Comparison of ENCODE assay signal across 1 cellular context in the genomic region with DNA sequence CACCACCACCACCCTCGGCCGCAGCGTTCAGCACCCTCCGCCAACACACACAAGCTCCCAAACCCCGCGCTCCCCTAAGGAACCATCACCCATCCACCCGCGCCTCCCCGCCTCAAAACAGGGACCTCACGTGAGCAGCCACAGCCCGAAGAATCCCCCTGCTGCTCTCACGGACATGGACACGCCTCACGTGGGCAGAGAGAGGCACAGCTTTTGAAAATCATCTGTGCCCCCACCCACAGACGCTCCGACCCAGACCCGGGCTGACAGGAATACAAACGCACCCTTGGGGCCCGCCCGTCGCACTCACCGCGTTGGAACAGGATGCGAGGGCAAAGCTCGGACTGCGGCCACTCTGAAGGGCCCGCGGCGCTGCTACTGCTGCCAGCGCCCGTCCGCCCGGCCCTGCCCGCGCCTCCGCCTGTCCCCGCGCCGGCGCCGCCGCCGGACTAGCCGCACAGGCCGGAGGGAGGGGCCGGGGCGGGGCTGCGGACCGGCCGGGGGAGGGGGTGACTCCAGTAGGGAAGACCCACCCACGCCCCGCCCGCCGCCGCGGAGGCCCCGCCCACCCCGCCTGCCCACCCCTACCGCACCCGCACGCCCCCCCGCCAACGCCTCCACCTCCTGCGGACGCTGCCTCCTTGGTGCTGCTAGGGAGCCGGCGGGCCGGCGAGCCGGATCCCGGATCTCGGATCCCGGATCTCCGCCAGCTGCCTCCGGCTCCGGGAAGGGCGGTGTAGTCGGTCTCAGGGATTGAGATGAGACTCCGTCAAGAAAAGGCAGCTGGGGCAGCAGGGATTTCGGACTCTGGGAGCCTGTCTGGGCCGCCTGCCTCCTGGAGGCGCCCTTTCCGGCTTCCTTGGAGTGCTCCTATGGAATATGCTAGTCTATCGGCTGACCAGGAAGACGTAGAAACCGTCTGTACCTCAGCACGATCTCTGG.
TF ChIP-seq lines count a peak whose summit lies in the region.

A gene (minus strand): TSS at position 461 of the 942 bp plus-strand sequence. CDS start 8,246 bp downstream, outside the sequence.

TF ChIP-seq in K562, 482 proteins besides CTCF, POLR2A, EP300 and RAD21 (continued from another document and continues in another):
- TF ChIP-seq, protein P1, sequence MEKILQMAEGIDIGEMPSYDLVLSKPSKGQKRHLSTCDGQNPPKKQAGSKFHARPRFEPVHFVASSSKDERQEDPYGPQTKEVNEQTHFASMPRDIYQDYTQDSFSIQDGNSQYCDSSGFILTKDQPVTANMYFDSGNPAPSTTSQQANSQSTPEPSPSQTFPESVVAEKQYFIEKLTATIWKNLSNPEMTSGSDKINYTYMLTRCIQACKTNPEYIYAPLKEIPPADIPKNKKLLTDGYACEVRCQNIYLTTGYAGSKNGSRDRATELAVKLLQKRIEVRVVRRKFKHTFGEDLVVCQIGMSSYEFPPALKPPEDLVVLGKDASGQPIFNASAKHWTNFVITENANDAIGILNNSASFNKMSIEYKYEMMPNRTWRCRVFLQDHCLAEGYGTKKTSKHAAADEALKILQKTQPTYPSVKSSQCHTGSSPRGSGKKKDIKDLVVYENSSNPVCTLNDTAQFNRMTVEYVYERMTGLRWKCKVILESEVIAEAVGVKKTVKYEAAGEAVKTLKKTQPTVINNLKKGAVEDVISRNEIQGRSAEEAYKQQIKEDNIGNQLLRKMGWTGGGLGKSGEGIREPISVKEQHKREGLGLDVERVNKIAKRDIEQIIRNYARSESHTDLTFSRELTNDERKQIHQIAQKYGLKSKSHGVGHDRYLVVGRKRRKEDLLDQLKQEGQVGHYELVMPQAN (IDR thresholded peaks at IDR 0.05; ENCODE audit: borderline replicate concordance) = peak; percentile 36; the same call in 1 of the 2 replicates
- TF ChIP-seq, protein P2, sequence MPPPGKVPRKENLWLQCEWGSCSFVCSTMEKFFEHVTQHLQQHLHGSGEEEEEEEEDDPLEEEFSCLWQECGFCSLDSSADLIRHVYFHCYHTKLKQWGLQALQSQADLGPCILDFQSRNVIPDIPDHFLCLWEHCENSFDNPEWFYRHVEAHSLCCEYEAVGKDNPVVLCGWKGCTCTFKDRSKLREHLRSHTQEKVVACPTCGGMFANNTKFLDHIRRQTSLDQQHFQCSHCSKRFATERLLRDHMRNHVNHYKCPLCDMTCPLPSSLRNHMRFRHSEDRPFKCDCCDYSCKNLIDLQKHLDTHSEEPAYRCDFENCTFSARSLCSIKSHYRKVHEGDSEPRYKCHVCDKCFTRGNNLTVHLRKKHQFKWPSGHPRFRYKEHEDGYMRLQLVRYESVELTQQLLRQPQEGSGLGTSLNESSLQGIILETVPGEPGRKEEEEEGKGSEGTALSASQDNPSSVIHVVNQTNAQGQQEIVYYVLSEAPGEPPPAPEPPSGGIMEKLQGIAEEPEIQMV (tag; conservative IDR thresholded peaks at IDR 0.05; ENCODE audit: low read depth) = peak; percentile 77
- TF ChIP-seq, protein P3, sequence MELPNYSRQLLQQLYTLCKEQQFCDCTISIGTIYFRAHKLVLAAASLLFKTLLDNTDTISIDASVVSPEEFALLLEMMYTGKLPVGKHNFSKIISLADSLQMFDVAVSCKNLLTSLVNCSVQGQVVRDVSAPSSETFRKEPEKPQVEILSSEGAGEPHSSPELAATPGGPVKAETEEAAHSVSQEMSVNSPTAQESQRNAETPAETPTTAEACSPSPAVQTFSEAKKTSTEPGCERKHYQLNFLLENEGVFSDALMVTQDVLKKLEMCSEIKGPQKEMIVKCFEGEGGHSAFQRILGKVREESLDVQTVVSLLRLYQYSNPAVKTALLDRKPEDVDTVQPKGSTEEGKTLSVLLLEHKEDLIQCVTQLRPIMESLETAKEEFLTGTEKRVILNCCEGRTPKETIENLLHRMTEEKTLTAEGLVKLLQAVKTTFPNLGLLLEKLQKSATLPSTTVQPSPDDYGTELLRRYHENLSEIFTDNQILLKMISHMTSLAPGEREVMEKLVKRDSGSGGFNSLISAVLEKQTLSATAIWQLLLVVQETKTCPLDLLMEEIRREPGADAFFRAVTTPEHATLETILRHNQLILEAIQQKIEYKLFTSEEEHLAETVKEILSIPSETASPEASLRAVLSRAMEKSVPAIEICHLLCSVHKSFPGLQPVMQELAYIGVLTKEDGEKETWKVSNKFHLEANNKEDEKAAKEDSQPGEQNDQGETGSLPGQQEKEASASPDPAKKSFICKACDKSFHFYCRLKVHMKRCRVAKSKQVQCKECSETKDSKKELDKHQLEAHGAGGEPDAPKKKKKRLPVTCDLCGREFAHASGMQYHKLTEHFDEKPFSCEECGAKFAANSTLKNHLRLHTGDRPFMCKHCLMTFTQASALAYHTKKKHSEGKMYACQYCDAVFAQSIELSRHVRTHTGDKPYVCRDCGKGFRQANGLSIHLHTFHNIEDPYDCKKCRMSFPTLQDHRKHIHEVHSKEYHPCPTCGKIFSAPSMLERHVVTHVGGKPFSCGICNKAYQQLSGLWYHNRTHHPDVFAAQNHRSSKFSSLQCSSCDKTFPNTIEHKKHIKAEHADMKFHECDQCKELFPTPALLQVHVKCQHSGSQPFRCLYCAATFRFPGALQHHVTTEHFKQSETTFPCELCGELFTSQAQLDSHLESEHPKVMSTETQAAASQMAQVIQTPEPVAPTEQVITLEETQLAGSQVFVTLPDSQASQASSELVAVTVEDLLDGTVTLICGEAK (IDR thresholded peaks at IDR 0.05) = peak; percentile 51
- TF ChIP-seq, protein P3 (CRISPR knock-in tag; IDR thresholded peaks at IDR 0.05) = no peak
- TF ChIP-seq, protein P4, sequence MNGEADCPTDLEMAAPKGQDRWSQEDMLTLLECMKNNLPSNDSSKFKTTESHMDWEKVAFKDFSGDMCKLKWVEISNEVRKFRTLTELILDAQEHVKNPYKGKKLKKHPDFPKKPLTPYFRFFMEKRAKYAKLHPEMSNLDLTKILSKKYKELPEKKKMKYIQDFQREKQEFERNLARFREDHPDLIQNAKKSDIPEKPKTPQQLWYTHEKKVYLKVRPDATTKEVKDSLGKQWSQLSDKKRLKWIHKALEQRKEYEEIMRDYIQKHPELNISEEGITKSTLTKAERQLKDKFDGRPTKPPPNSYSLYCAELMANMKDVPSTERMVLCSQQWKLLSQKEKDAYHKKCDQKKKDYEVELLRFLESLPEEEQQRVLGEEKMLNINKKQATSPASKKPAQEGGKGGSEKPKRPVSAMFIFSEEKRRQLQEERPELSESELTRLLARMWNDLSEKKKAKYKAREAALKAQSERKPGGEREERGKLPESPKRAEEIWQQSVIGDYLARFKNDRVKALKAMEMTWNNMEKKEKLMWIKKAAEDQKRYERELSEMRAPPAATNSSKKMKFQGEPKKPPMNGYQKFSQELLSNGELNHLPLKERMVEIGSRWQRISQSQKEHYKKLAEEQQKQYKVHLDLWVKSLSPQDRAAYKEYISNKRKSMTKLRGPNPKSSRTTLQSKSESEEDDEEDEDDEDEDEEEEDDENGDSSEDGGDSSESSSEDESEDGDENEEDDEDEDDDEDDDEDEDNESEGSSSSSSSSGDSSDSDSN (IDR thresholded peaks at IDR 0.05; ENCODE audit: borderline replicate concordance in 1 of 2, low read depth in 2 of 2, low read length in 2 of 2) = peak; percentile 69 to 78; a peak in 3 of 4 replicates
- TF ChIP-seq GATAD2B (IDR thresholded peaks at IDR 0.05; ENCODE audit: borderline replicate concordance) (peak; percentile 53; the same call in 1 of the 2 replicates), MTF1 (CRISPR knock-in tag; IDR thresholded peaks at IDR 0.05; ENCODE audit: borderline replicate concordance) (no peak), SMAD4 (CRISPR knock-in tag; conservative IDR thresholded peaks at IDR 0.05) (peak; percentile 27; the same call in 1 of the 2 replicates), ETV1 (tag; conservative IDR thresholded peaks at IDR 0.05; ENCODE audit: low read depth) (peak; percentile 49; the same call in 1 of the 2 replicates), SAFB2 (IDR thresholded peaks at IDR 0.05; ENCODE audit: borderline replicate concordance, low read depth, low read length, severe bottlenecking) (no peak), RHOXF2B (CRISPR knock-in tag; conservative IDR thresholded peaks at IDR 0.05) (0 out of 2 replicates have a peak, but pooled peaks have one; percentile 24), MAZ (CRISPR knock-in tag; conservative IDR thresholded peaks at IDR 0.05 in 1 of 2, IDR thresholded peaks at IDR 0.05 in 1 of 2) (peak in 1 of 2 experiments; percentile 59; a peak in 1 of 4 replicates), SMARCA5 (IDR thresholded peaks at IDR 0.05) (no peak), ZFPM2 (CRISPR knock-in tag; IDR thresholded peaks at IDR 0.05) (no peak), BHLHE40 (IDR thresholded peaks at IDR 0.05; ENCODE audit: low read length) (peak; percentile 64), RBFOX2 (IDR thresholded peaks at IDR 0.05; ENCODE audit: low read depth, low read length) (peak; percentile 72), ZNF644 (tag; IDR thresholded peaks at IDR 0.05; ENCODE audit: low read depth) (no peak), ZNF184 (CRISPR knock-in tag; IDR thresholded peaks at IDR 0.05) (no peak), HNRNPLL (IDR thresholded peaks at IDR 0.05; ENCODE audit: low read depth, low read length, poor library complexity, severe bottlenecking) (peak; percentile 46), ETV5 (CRISPR knock-in tag; IDR thresholded peaks at IDR 0.05; ENCODE audit: low read depth) (peak; percentile 37; the same call in 1 of the 2 replicates), PURB (CRISPR knock-in tag; IDR thresholded peaks at IDR 0.05; ENCODE audit: low read depth) (no peak), RBBP5 (IDR thresholded peaks at IDR 0.05; ENCODE audit: borderline replicate concordance, insufficient read depth, low read length, poor library complexity, severe bottlenecking) (peak; percentile 31)
- TF ChIP-seq, protein P5, sequence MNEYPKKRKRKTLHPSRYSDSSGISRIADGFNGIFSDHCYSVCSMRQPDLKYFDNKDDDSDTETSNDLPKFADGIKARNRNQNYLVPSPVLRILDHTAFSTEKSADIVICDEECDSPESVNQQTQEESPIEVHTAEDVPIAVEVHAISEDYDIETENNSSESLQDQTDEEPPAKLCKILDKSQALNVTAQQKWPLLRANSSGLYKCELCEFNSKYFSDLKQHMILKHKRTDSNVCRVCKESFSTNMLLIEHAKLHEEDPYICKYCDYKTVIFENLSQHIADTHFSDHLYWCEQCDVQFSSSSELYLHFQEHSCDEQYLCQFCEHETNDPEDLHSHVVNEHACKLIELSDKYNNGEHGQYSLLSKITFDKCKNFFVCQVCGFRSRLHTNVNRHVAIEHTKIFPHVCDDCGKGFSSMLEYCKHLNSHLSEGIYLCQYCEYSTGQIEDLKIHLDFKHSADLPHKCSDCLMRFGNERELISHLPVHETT (CRISPR knock-in tag; conservative IDR thresholded peaks at IDR 0.05 in 1 of 2, IDR thresholded peaks at IDR 0.05 in 1 of 2) = 0 out of 4 replicates have a peak, but pooled peaks of 1 of the 2 experiments have one; percentile 58
- TF ChIP-seq, protein P6, sequence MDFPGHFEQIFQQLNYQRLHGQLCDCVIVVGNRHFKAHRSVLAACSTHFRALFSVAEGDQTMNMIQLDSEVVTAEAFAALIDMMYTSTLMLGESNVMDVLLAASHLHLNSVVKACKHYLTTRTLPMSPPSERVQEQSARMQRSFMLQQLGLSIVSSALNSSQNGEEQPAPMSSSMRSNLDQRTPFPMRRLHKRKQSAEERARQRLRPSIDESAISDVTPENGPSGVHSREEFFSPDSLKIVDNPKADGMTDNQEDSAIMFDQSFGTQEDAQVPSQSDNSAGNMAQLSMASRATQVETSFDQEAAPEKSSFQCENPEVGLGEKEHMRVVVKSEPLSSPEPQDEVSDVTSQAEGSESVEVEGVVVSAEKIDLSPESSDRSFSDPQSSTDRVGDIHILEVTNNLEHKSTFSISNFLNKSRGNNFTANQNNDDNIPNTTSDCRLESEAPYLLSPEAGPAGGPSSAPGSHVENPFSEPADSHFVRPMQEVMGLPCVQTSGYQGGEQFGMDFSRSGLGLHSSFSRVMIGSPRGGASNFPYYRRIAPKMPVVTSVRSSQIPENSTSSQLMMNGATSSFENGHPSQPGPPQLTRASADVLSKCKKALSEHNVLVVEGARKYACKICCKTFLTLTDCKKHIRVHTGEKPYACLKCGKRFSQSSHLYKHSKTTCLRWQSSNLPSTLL (IDR thresholded peaks at IDR 0.05) = peak; percentile 38; the same call in 1 of the 2 replicates
- TF ChIP-seq, protein P7, sequence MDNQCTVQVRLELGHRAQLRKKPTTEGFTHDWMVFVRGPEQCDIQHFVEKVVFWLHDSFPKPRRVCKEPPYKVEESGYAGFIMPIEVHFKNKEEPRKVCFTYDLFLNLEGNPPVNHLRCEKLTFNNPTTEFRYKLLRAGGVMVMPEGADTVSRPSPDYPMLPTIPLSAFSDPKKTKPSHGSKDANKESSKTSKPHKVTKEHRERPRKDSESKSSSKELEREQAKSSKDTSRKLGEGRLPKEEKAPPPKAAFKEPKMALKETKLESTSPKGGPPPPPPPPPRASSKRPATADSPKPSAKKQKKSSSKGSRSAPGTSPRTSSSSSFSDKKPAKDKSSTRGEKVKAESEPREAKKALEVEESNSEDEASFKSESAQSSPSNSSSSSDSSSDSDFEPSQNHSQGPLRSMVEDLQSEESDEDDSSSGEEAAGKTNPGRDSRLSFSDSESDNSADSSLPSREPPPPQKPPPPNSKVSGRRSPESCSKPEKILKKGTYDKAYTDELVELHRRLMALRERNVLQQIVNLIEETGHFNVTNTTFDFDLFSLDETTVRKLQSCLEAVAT (IDR thresholded peaks at IDR 0.05) = no peak; a peak in 1 of 4 replicates
- TF ChIP-seq, protein P8, sequence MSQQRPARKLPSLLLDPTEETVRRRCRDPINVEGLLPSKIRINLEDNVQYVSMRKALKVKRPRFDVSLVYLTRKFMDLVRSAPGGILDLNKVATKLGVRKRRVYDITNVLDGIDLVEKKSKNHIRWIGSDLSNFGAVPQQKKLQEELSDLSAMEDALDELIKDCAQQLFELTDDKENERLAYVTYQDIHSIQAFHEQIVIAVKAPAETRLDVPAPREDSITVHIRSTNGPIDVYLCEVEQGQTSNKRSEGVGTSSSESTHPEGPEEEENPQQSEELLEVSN (IDR thresholded peaks at IDR 0.05; ENCODE audit: borderline replicate concordance in 1 of 2, extremely low read depth in 1 of 2, insufficient read depth in 1 of 2, insufficient read length in 1 of 2, low read depth in 1 of 2, low read length in 1 of 2, poor library complexity in 1 of 2, severe bottlenecking in 1 of 2) = peak in 1 of 2 experiments; percentile 36
